In the genomic region with DNA sequence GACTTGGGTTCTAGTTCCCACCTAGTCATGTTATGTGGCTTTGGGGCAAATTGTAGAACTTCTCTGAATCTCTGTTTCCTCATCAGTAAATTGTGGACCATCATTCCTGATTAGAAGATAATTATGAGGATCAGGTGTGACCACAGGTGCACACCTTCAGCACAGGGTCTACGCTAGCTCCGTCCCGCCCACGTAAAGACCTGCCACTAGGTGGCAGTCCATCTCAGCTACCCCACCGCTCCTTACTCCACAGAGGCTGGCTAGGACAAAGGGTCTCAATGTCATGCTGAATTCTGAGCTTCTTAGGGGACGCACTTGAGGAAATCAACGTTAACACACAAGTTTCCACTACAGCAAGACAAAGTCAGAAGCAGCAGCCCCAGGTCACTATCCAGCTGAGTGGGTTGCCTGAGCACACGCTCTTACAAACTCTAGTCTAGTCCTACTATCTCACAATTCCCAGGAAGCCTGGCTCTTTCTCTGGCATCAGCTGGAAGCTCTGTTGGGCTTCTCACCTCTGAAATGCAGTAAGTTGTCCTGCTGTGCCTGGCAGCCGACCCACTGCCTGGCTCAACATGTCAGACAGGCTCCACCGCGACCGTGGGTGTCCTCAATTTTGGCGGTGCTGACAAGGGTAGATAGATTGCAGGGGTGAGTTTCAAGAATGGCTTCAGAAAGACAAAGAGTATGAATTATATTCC, we compare ENCODE assay signal across 1 cellular context.
A peak's percentile ranks its signal among the peaks of the same experiment; 100 is the strongest.
TF ChIP-seq lines count a peak whose summit lies in the region.

No MANE protein-coding gene starts in this region.

TF ChIP-seq in HepG2, 621 proteins besides CTCF, POLR2A, EP300 and RAD21 (continued from another document and continues in another):
- TF ChIP-seq ARNT (IDR thresholded peaks at IDR 0.05) (no peak), RCOR2 (CRISPR knock-in tag; IDR thresholded peaks at IDR 0.05) (no peak; the same call in 1 of the 2 replicates), HNF4G (IDR thresholded peaks at IDR 0.05; ENCODE audit: borderline replicate concordance, low read depth, low read length) (no peak; the same call in 1 of the 2 replicates), HNF4G (CRISPR knock-in tag; IDR thresholded peaks at IDR 0.05; ENCODE audit: borderline replicate concordance, low read depth) (no peak), ZNF558 (CRISPR knock-in tag; IDR thresholded peaks at IDR 0.05; ENCODE audit: borderline replicate concordance) (no peak), ZNF639 (CRISPR knock-in tag; conservative IDR thresholded peaks at IDR 0.05) (0 out of 2 replicates have a peak, but pooled peaks have one; percentile 48), ZFY (CRISPR knock-in tag; IDR thresholded peaks at IDR 0.05) (peak; percentile 50; the same call in 1 of the 2 replicates), CSRNP1 (CRISPR knock-in tag; IDR thresholded peaks at IDR 0.05) (peak; percentile 31; the same call in 1 of the 2 replicates), RBAK (CRISPR knock-in tag; IDR thresholded peaks at IDR 0.05) (no peak), ESRRA (CRISPR knock-in tag; IDR thresholded peaks at IDR 0.05; ENCODE audit: low read depth) (no peak; the same call in 1 of the 2 replicates), GATAD1 (CRISPR knock-in tag; IDR thresholded peaks at IDR 0.05) (0 out of 2 replicates have a peak, but pooled peaks have one; percentile 60), ZNF564 (CRISPR knock-in tag; IDR thresholded peaks at IDR 0.05) (no peak), POGZ (CRISPR knock-in tag; IDR thresholded peaks at IDR 0.05) (no peak), ZNF230 (CRISPR knock-in tag; IDR thresholded peaks at IDR 0.05) (no peak), ZNF878 (CRISPR knock-in tag; IDR thresholded peaks at IDR 0.05) (no peak), ZNF256 (CRISPR knock-in tag; conservative IDR thresholded peaks at IDR 0.05) (no peak), GPN1 (CRISPR knock-in tag; IDR thresholded peaks at IDR 0.05; ENCODE audit: borderline replicate concordance) (no peak), REST (IDR thresholded peaks at IDR 0.05; ENCODE audit: borderline replicate concordance in 1 of 2, low read depth in 1 of 2, low read length in 2 of 2) (no peak), ZNF567 (CRISPR knock-in tag; IDR thresholded peaks at IDR 0.05; ENCODE audit: borderline replicate concordance) (0 out of 2 replicates have a peak, but pooled peaks have one; percentile 77), YEATS2 (CRISPR knock-in tag; IDR thresholded peaks at IDR 0.05; ENCODE audit: borderline replicate concordance) (peak; percentile 43; the same call in 1 of the 2 replicates), ZNF672 (CRISPR knock-in tag; IDR thresholded peaks at IDR 0.05) (no peak), PAX8 (CRISPR knock-in tag; IDR thresholded peaks at IDR 0.05; ENCODE audit: borderline replicate concordance) (peak; percentile 15; the same call in 1 of the 2 replicates), RARA (CRISPR knock-in tag; IDR thresholded peaks at IDR 0.05) (peak; percentile 34), SNAPC2 (CRISPR knock-in tag; IDR thresholded peaks at IDR 0.05) (no peak), ZBTB4 (CRISPR knock-in tag; IDR thresholded peaks at IDR 0.05; ENCODE audit: borderline replicate concordance) (no peak), ZNF792 (CRISPR knock-in tag; IDR thresholded peaks at IDR 0.05) (no peak; the same call in 1 of the 2 replicates), ZNF296 (CRISPR knock-in tag; conservative IDR thresholded peaks at IDR 0.05) (no peak), ELF3 (CRISPR knock-in tag; IDR thresholded peaks at IDR 0.05) (peak; percentile 68; the same call in 1 of the 2 replicates), ZNF550 (CRISPR knock-in tag; IDR thresholded peaks at IDR 0.05; ENCODE audit: borderline replicate concordance) (peak; percentile 91; the same call in 1 of the 2 replicates), SOX6 (IDR thresholded peaks at IDR 0.05) (no peak), SOX6 (CRISPR knock-in tag; IDR thresholded peaks at IDR 0.05) (no peak; the same call in 1 of the 2 replicates), THAP7 (CRISPR knock-in tag; IDR thresholded peaks at IDR 0.05) (no peak; the same call in 1 of the 2 replicates), TRIM24 (CRISPR knock-in tag; IDR thresholded peaks at IDR 0.05) (no peak), KDM1A (CRISPR knock-in tag; IDR thresholded peaks at IDR 0.05) (no peak)
- TF ChIP-seq, protein P1, sequence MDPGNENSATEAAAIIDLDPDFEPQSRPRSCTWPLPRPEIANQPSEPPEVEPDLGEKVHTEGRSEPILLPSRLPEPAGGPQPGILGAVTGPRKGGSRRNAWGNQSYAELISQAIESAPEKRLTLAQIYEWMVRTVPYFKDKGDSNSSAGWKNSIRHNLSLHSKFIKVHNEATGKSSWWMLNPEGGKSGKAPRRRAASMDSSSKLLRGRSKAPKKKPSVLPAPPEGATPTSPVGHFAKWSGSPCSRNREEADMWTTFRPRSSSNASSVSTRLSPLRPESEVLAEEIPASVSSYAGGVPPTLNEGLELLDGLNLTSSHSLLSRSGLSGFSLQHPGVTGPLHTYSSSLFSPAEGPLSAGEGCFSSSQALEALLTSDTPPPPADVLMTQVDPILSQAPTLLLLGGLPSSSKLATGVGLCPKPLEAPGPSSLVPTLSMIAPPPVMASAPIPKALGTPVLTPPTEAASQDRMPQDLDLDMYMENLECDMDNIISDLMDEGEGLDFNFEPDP (CRISPR knock-in tag; conservative IDR thresholded peaks at IDR 0.05) = 0 out of 2 replicates have a peak, but pooled peaks have one; percentile 10
- TF ChIP-seq, protein P2, sequence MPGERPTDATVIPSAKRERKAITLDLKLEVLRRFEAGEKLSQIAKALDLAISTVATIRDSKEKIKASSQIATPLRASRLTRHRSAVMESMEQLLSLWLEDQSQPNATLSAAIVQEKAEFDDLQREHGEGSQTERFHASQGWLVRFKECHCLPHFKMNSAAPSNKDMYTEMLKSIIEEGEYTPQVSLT (CRISPR knock-in tag; IDR thresholded peaks at IDR 0.05; ENCODE audit: borderline replicate concordance, low read depth) = no peak
- TF ChIP-seq, protein P3, sequence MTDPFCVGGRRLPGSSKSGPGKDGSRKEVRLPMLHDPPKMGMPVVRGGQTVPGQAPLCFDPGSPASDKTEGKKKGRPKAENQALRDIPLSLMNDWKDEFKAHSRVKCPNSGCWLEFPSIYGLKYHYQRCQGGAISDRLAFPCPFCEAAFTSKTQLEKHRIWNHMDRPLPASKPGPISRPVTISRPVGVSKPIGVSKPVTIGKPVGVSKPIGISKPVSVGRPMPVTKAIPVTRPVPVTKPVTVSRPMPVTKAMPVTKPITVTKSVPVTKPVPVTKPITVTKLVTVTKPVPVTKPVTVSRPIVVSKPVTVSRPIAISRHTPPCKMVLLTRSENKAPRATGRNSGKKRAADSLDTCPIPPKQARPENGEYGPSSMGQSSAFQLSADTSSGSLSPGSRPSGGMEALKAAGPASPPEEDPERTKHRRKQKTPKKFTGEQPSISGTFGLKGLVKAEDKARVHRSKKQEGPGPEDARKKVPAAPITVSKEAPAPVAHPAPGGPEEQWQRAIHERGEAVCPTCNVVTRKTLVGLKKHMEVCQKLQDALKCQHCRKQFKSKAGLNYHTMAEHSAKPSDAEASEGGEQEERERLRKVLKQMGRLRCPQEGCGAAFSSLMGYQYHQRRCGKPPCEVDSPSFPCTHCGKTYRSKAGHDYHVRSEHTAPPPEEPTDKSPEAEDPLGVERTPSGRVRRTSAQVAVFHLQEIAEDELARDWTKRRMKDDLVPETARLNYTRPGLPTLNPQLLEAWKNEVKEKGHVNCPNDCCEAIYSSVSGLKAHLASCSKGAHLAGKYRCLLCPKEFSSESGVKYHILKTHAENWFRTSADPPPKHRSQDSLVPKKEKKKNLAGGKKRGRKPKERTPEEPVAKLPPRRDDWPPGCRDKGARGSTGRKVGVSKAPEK (CRISPR knock-in tag; IDR thresholded peaks at IDR 0.05; ENCODE audit: borderline replicate concordance) = no peak
- TF ChIP-seq, protein P4, sequence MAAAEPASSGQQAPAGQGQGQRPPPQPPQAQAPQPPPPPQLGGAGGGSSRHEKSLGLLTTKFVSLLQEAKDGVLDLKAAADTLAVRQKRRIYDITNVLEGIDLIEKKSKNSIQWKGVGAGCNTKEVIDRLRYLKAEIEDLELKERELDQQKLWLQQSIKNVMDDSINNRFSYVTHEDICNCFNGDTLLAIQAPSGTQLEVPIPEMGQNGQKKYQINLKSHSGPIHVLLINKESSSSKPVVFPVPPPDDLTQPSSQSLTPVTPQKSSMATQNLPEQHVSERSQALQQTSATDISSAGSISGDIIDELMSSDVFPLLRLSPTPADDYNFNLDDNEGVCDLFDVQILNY (CRISPR knock-in tag; conservative IDR thresholded peaks at IDR 0.05) = peak; percentile 48; the same call in 1 of the 2 replicates
- TF ChIP-seq, protein P5, sequence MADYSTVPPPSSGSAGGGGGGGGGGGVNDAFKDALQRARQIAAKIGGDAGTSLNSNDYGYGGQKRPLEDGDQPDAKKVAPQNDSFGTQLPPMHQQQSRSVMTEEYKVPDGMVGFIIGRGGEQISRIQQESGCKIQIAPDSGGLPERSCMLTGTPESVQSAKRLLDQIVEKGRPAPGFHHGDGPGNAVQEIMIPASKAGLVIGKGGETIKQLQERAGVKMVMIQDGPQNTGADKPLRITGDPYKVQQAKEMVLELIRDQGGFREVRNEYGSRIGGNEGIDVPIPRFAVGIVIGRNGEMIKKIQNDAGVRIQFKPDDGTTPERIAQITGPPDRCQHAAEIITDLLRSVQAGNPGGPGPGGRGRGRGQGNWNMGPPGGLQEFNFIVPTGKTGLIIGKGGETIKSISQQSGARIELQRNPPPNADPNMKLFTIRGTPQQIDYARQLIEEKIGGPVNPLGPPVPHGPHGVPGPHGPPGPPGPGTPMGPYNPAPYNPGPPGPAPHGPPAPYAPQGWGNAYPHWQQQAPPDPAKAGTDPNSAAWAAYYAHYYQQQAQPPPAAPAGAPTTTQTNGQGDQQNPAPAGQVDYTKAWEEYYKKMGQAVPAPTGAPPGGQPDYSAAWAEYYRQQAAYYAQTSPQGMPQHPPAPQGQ (CRISPR knock-in tag; IDR thresholded peaks at IDR 0.05; ENCODE audit: borderline replicate concordance) = no peak
